In genomic region chr1:23743287-23744052, GRCh38 we compare ENCODE assay signal across 1 cellular context.
TF ChIP-seq lines count a peak whose summit lies in the region.

Gene ELOA, plus strand, starts transcription at chr1:23743471. Its CDS starts 33 bp downstream, at chr1:23743504.

TF ChIP-seq in GM12878, 131 proteins besides CTCF, POLR2A, EP300 and RAD21 (continued from another document):
- TF ChIP-seq ETV6 (conservative IDR thresholded peaks at IDR 0.05 in 1 of 2, IDR thresholded peaks at IDR 0.05 in 1 of 2; ENCODE audit: borderline replicate concordance in 1 of 2, low read depth in 1 of 2) (no peak), SPI1 (IDR thresholded peaks at IDR 0.05; ENCODE audit: borderline replicate concordance, insufficient read depth, low read depth, low read length) (0 out of 2 replicates have a peak, but pooled peaks have one; percentile 9), MXI1 (IDR thresholded peaks at IDR 0.05; ENCODE audit: low read depth, low read length) (peak; percentile 55; the same call in 1 of the 2 replicates), MTA2 (IDR thresholded peaks at IDR 0.05; ENCODE audit: low read depth) (no peak), HDAC6 (IDR thresholded peaks at IDR 0.05; ENCODE audit: unreplicated experiment) (no peak), CHD4 (IDR thresholded peaks at IDR 0.05) (no peak), CBX5 (IDR thresholded peaks at IDR 0.05; ENCODE audit: low read depth) (no peak), POLR2AphosphoS2 (IDR thresholded peaks at IDR 0.05; ENCODE audit: low read depth, low read length) (0 out of 2 replicates have a peak, but pooled peaks have one; percentile 76), NBN (IDR thresholded peaks at IDR 0.05) (no peak), ZNF207 (IDR thresholded peaks at IDR 0.05; ENCODE audit: borderline replicate concordance) (peak; percentile 65; the same call in 1 of the 2 replicates), TCF12 (IDR thresholded peaks at IDR 0.05; ENCODE audit: low read depth, low read length) (peak; percentile 60; the same call in 1 of the 2 replicates), MEF2B (IDR thresholded peaks at IDR 0.05; ENCODE audit: partially characterized antibody, poor library complexity, severe bottlenecking) (no peak), EZH2 (IDR thresholded peaks at IDR 0.05; ENCODE audit: borderline replicate concordance, control insufficient read depth, low read depth, low read length) (no peak), PKNOX1 (IDR thresholded peaks at IDR 0.05) (no peak), ATF7 (IDR thresholded peaks at IDR 0.05; ENCODE audit: low read depth) (no peak), ELK1 (IDR thresholded peaks at IDR 0.05; ENCODE audit: low read depth, low read length) (peak; percentile 60), EED (IDR thresholded peaks at IDR 0.05; ENCODE audit: low read depth) (no peak)
- TF ChIP-seq, protein P1, sequence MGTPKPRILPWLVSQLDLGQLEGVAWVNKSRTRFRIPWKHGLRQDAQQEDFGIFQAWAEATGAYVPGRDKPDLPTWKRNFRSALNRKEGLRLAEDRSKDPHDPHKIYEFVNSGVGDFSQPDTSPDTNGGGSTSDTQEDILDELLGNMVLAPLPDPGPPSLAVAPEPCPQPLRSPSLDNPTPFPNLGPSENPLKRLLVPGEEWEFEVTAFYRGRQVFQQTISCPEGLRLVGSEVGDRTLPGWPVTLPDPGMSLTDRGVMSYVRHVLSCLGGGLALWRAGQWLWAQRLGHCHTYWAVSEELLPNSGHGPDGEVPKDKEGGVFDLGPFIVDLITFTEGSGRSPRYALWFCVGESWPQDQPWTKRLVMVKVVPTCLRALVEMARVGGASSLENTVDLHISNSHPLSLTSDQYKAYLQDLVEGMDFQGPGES (IDR thresholded peaks at IDR 0.05) = no peak
- TF ChIP-seq, protein P2, sequence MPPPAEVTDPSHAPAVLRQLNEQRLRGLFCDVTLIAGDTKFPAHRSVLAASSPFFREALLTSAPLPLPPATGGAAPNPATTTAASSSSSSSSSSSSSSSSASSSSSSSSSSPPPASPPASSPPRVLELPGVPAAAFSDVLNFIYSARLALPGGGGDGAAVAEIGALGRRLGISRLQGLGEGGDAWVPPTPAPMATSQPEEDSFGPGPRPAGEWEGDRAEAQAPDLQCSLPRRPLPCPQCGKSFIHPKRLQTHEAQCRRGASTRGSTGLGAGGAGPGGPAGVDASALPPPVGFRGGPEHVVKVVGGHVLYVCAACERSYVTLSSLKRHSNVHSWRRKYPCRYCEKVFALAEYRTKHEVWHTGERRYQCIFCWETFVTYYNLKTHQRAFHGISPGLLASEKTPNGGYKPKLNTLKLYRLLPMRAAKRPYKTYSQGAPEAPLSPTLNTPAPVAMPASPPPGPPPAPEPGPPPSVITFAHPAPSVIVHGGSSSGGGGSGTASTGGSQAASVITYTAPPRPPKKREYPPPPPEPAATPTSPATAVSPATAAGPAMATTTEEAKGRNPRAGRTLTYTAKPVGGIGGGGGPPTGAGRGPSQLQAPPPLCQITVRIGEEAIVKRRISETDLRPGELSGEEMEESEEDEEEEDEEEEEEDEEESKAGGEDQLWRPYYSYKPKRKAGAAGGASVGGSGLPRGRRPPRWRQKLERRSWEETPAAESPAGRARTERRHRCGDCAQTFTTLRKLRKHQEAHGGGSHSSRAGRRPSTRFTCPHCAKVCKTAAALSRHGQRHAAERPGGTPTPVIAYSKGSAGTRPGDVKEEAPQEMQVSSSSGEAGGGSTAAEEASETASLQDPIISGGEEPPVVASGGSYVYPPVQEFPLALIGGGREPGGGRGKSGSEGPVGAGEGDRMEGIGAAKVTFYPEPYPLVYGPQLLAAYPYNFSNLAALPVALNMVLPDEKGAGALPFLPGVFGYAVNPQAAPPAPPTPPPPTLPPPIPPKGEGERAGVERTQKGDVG (CRISPR knock-in tag; IDR thresholded peaks at IDR 0.05) = 0 out of 2 replicates have a peak, but pooled peaks have one; percentile 58
